13 cellular contexts compared by ENCODE assay signal in genomic region chr12:89649139-89649538, GRCh38. TPM values are rescaled to one million over a fixed set of nuclear protein-coding genes. Genes with fewer than 3 reads are reported as not detected.
A peak's percentile ranks its signal among the peaks of the same experiment; 100 is the strongest.
DNase-seq lines count a peak whose midpoint lies in the region; ATAC-seq and TF ChIP-seq lines count a peak whose summit lies in the region.
"Had no signal": no experiment of that assay in that cellular context is flagged by ENCODE, and none has a peak within 500 bp of the region (broad histone marks: within the 10 kb centered on the region; RNA-seq: fewer than 3 reads in every experiment).

No MANE protein-coding gene starts in this region.

- H3K4me3 Mint-ChIP-seq in natural killer cell, result no peak overlapping the region
- H3K4me3 Mint-ChIP-seq in natural killer cell treated with Interleukin-12 subunit alpha and Interleukin-12 subunit beta and Interleukin-15 and Interleukin-18, amount 100 ng/mL, for 72 hours, result no peak overlapping the region
- no peak overlapping the region for H3K4me3 Mint-ChIP-seq in activated T-helper 17 cell treated with anti-CD3 and anti-CD28 coated beads, Interleukin-2, amount 50 U/mL, for 72 hours

- no peaks in the 10 kb centered on the region for H3K27me3 ChIP-seq in upper lobe of right lung
- no peaks in the 10 kb centered on the region for H3K27me3 ChIP-seq in psoas muscle (ENCODE audit: insufficient read depth in 3 of 3, low read length in 2 of 3)
- H3K27me3 ChIP-seq: BLaER1 had no signal

- WGBS in mesodermal cell (ENCODE audit: insufficient coverage in 2 of 2), 2 experiments, result 80% methylated on average over 2 of the region's 2 CpGs; no CpG with 5 or more reads in 1 of the 2 experiments
- 75 to 99% (median 98%) methylated on average over 2 of the region's 2 CpGs for WGBS in psoas muscle, 3 donors

- DNase-seq in natural killer cell (no peak), upper lobe of right lung (no peak), psoas muscle (no peak)
- DNase-seq in natural killer cell treated with Interleukin-12 subunit alpha and Interleukin-12 subunit beta and Interleukin-15 and Interleukin-18, amount 100 ng/mL, for 72 hours (ENCODE audit: low spot score), result no peak
- DNase-seq in stimulated activated CD4-positive, alpha-beta T cell treated with anti-CD3 and anti-CD28 coated beads, Interleukin-2, amount 100 ng/mL, for 24 hours, result no peak
- DNase-seq: 8988T, AML-193, DMS53, GM23248 had no signal

- H3K9me3 ChIP-seq in mesodermal cell (ENCODE audit: control insufficient read depth, low read length) (peaks cover 10% of the 10 kb centered on the region), upper lobe of right lung (no peaks in the 10 kb centered on the region), psoas muscle (no peaks in the 10 kb centered on the region)
- H3K9me3 ChIP-seq: BLaER1 had no signal

- intact Hi-C loops in natural killer cell (cut with micrococcal nuclease) (no loop called here), upper lobe of right lung (cut with DNase I) (no loop called here), psoas muscle (cut with DNase I) (no loop called here)

- H3K4me1 ChIP-seq in mesodermal cell (ENCODE audit: control insufficient read depth, insufficient read depth, low read length, poor library complexity, severe bottlenecking) (peaks cover 14% of the 10 kb centered on the region), upper lobe of right lung (no peaks in the 10 kb centered on the region), psoas muscle (no peaks in the 10 kb centered on the region)
- H3K4me1 ChIP-seq: BLaER1 had no signal

- peaks cover 19% of the 10 kb centered on the region for H3K36me3 Mint-ChIP-seq in natural killer cell
- H3K36me3 Mint-ChIP-seq in natural killer cell treated with Interleukin-12 subunit alpha and Interleukin-12 subunit beta and Interleukin-15 and Interleukin-18, amount 100 ng/mL, for 72 hours, result peaks cover 13% of the 10 kb centered on the region
- H3K36me3 Mint-ChIP-seq in activated T-helper 17 cell treated with anti-CD3 and anti-CD28 coated beads, Interleukin-2, amount 50 U/mL, for 72 hours (ENCODE audit: low read depth), result peaks cover 58% of the 10 kb centered on the region

- TF ChIP-seq CTCF in natural killer cell (IDR thresholded peaks at IDR 0.05), result no peak
- TF ChIP-seq CTCF in upper lobe of right lung (IDR thresholded peaks at IDR 0.05), result no peak
- no peak for TF ChIP-seq CTCF in psoas muscle (IDR thresholded peaks at IDR 0.05)

- H3K9me3 Mint-ChIP-seq in natural killer cell, result no peaks in the 10 kb centered on the region
- H3K9me3 Mint-ChIP-seq in natural killer cell treated with Interleukin-12 subunit alpha and Interleukin-12 subunit beta and Interleukin-15 and Interleukin-18, amount 100 ng/mL, for 72 hours, result no peaks in the 10 kb centered on the region
- H3K9me3 Mint-ChIP-seq in activated T-helper 17 cell treated with anti-CD3 and anti-CD28 coated beads, Interleukin-2, amount 50 U/mL, for 72 hours, result no peaks in the 10 kb centered on the region

- H3K4me3 ChIP-seq in mesodermal cell (ENCODE audit: extremely low read depth, insufficient read depth, low read length, poor library complexity, severe bottlenecking) (no peak overlapping the region), upper lobe of right lung (no peak overlapping the region), psoas muscle (no peak overlapping the region)
- H3K4me3 ChIP-seq: BLaER1, GM23248 had no signal

- H3K27ac ChIP-seq in mesodermal cell (ENCODE audit: low read depth, low read length, severe bottlenecking) (peak overlapping the region; percentile 19), upper lobe of right lung (no peak overlapping the region), psoas muscle (no peak overlapping the region)
- H3K27ac ChIP-seq: BLaER1, GM23248 had no signal

- ATAC-seq in natural killer cell, result peak in 2 of 3 donors; percentile 33 to 35
- no peak for ATAC-seq in natural killer cell treated with Interleukin-12 subunit alpha and Interleukin-12 subunit beta and Interleukin-15 and Interleukin-18, amount 100 ng/mL, for 72 hours
- ATAC-seq in activated T-helper 17 cell treated with anti-CD3 and anti-CD28 coated beads, Interleukin-2, amount 50 U/mL, for 72 hours (replicated peaks), result peak; percentile 56
- no peak for ATAC-seq in upper lobe of right lung
- ATAC-seq in psoas muscle, result no peak
- no peak for ATAC-seq in GM21423 (IDR thresholded peaks at IDR 0.05; ENCODE audit: unreplicated experiment)

- H3K36me3 ChIP-seq in mesodermal cell (ENCODE audit: control insufficient read depth, insufficient read depth, low read length) (peaks cover 54% of the 10 kb centered on the region), upper lobe of right lung (no peaks in the 10 kb centered on the region), psoas muscle (ENCODE audit: insufficient read depth in 1 of 2, low read depth in 1 of 2) (peaks cover 0 to 5% of the 10 kb centered on the region in 2 donors)

- no peak overlapping the region for H3K27ac Mint-ChIP-seq in natural killer cell
- H3K27ac Mint-ChIP-seq in natural killer cell treated with Interleukin-12 subunit alpha and Interleukin-12 subunit beta and Interleukin-15 and Interleukin-18, amount 100 ng/mL, for 72 hours, result no peak overlapping the region
- no peak overlapping the region for H3K27ac Mint-ChIP-seq in activated T-helper 17 cell treated with anti-CD3 and anti-CD28 coated beads, Interleukin-2, amount 50 U/mL, for 72 hours

- no peaks in the 10 kb centered on the region for H3K27me3 Mint-ChIP-seq in natural killer cell (ENCODE audit: low read depth in 2 of 2)
- H3K27me3 Mint-ChIP-seq in natural killer cell treated with Interleukin-12 subunit alpha and Interleukin-12 subunit beta and Interleukin-15 and Interleukin-18, amount 100 ng/mL, for 72 hours, result no peaks in the 10 kb centered on the region
- H3K27me3 Mint-ChIP-seq in activated T-helper 17 cell treated with anti-CD3 and anti-CD28 coated beads, Interleukin-2, amount 50 U/mL, for 72 hours, result no peaks in the 10 kb centered on the region

- H3K4me1 Mint-ChIP-seq in natural killer cell, result peaks cover 48 to 67% of the 10 kb centered on the region in 2 donors
- peaks cover 28 to 36% of the 10 kb centered on the region in 2 donors for H3K4me1 Mint-ChIP-seq in natural killer cell treated with Interleukin-12 subunit alpha and Interleukin-12 subunit beta and Interleukin-15 and Interleukin-18, amount 100 ng/mL, for 72 hours (ENCODE audit: low read depth in 2 of 2)
- H3K4me1 Mint-ChIP-seq in activated T-helper 17 cell treated with anti-CD3 and anti-CD28 coated beads, Interleukin-2, amount 50 U/mL, for 72 hours, result peaks cover 40% of the 10 kb centered on the region

RNA-seq across cellular contexts. Expression of gene ATP2B1, which starts 59.5 kb away (rescaled TPM):
- total RNA-seq in natural killer cell (10 to 100 TPM; 87.8 to 97.6 (median 97.3) TPM), upper lobe of right lung (46.6 TPM), psoas muscle (10 to 100 TPM; 27.8 to 45.6 (median 37.8) TPM)
- 10 to 100 TPM; 45.5 to 57.3 TPM for total RNA-seq in natural killer cell treated with Interleukin-12 subunit alpha and Interleukin-12 subunit beta and Interleukin-15 and Interleukin-18, amount 100 ng/mL, for 72 hours
- total RNA-seq in activated T-helper 17 cell treated with anti-CD3 and anti-CD28 coated beads, Interleukin-2, amount 50 U/mL, for 72 hours, result 10 to 100 TPM; 21.1 to 27.0 TPM
- 91.4 TPM for polyA plus RNA-seq in mesodermal cell (2013, experiment 1 of 2)
- 106 TPM for polyA plus RNA-seq in mesodermal cell (2013, experiment 2 of 2)
- polyA plus RNA-seq in psoas muscle, result 10 to 100 TPM; 14.3 to 54.0 (median 26.9) TPM

Comparison
In these comparisons a context has a peak if more than half of its experiments do, and no peak if none do; other contexts are left out.
1. ATAC-seq: peak in natural killer cell (2 of 3) and activated T-helper 17 cell treated with anti-CD3 and anti-CD28 coated beads, Interleukin-2, amount 50 U/mL, for 72 hours (single experiment); none in natural killer cell treated with Interleukin-12 subunit alpha and Interleukin-12 subunit beta and Interleukin-15 and Interleukin-18, amount 100 ng/mL, for 72 hours (0 of 2), upper lobe of right lung (single experiment), psoas muscle (0 of 4) and GM21423 (single experiment).